15 cellular contexts compared by ENCODE assay signal in the genomic region with DNA sequence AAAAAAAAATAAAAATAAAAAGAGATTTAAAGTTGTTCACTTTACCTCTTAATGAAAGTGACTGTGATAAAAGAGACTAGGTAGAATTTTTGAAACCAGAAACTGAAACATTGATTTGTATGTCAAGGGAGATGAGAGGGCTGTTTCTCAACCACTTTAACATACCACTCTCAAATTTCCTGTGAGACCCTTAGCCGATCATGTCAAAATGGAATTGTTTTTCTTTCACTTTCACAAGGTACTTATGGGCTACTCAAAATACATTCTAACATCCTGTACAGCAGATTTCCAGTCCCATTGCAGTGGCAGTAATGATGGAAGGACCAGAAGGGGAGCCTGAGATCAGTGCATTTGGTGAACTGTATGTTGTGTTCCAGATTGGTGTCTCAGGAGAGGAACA.
DNase-seq lines count a peak whose midpoint lies in the region; ATAC-seq and TF ChIP-seq lines count a peak whose summit lies in the region.
"Had no signal": no experiment of that assay in that cellular context is flagged by ENCODE, and none has a peak within 500 bp of the region (broad histone marks: within the 10 kb centered on the region; RNA-seq: fewer than 3 reads in every experiment).

No MANE protein-coding gene starts in this region.

- CTCF ChIA-PET in Calu3 (lab: Charles Lee) = no interaction called here

- no TSS peak for BruUV-seq in Calu3 (replicated peaks; lab: Mats Ljungman, UMichigan)

- H3K36me3 Mint-ChIP-seq in Calu3 (ENCODE audit: insufficient read depth, unreplicated experiment) = no peaks in the 10 kb centered on the region
- H3K36me3 Mint-ChIP-seq: activated naive CD4-positive, alpha-beta T cell treated with anti-CD3 and anti-CD28 coated beads, Interleukin-2, amount 10 ng/mL, durations not matched to agents 7 days and 5 days had no signal

- H3K4me3 ChIP-seq in HAP-1 = no peak overlapping the region
- H3K4me3 ChIP-seq: SJSA1 had no signal

- no peak for DNase-seq in HAP-1 (ENCODE audit: low spot score in 2 of 2)
- no peak for DNase-seq in NCI-H524 treated with DMSO at 0.1 percent for 48 hours (lab: John Stamatoyannopoulos, UW)
- DNase-seq in Calu3 = no peak
- DNase-seq in stimulated activated naive CD4-positive, alpha-beta T cell treated with Interleukin-2 at 50 U/mL for 16 hours (lab: John Stamatoyannopoulos, UW) = no peak
- DNase-seq: activated naive CD4-positive, alpha-beta T cell treated with anti-CD3 and anti-CD28 coated beads, Interleukin-2, amount 10 ng/mL, durations not matched to agents 7 days and 5 days; DMS153; IMR-90; NCI-H446; stimulated activated CD4-positive, alpha-beta T cell treated with anti-CD3 and anti-CD28 coated beads, Interleukin-15, amount 100 ng/mL, for 24 hours had no signal

- TF ChIP-seq CTCF in Calu3 (IDR thresholded peaks at IDR 0.05; ENCODE audit: unreplicated experiment) = no peak

- no peaks in the 10 kb centered on the region for H3K27me3 ChIP-seq in HAP-1 (ENCODE audit: low read depth)
- H3K27me3 ChIP-seq: neutrophil, SJSA1 had no signal

- H3K27ac ChIP-seq in angular gyrus (ENCODE audit: low read depth, low read length) = peak overlapping the region; percentile 44
- H3K27ac ChIP-seq: neutrophil, SJSA1 had no signal

- H3K4me1 ChIP-seq in HAP-1 = no peaks in the 10 kb centered on the region
- H3K4me1 ChIP-seq: SJSA1 had no signal

- intact Hi-C loops in Calu3 (cut with micrococcal nuclease; ENCODE audit: unreplicated experiment) = no loop called here

- no peaks in the 10 kb centered on the region for H3K27me3 Mint-ChIP-seq in Calu3 (ENCODE audit: unreplicated experiment)
- H3K27me3 Mint-ChIP-seq: activated naive CD4-positive, alpha-beta T cell treated with anti-CD3 and anti-CD28 coated beads, Interleukin-2, amount 10 ng/mL, durations not matched to agents 7 days and 5 days had no signal

- no peaks in the 10 kb centered on the region for H3K36me3 ChIP-seq in HAP-1 (replicated peaks)
- H3K36me3 ChIP-seq: neutrophil, SJSA1 had no signal

- ATAC-seq in GM18909 (IDR thresholded peaks at IDR 0.05; ENCODE audit: poor library complexity, unreplicated experiment) (peak; percentile 95), GM21576 (IDR thresholded peaks at IDR 0.05; ENCODE audit: unreplicated experiment) (peak; percentile 83), HG03139 (IDR thresholded peaks at IDR 0.05; ENCODE audit: unreplicated experiment) (peak; percentile 84)

- no peaks in the 10 kb centered on the region for H3K4me1 Mint-ChIP-seq in Calu3 (ENCODE audit: low read depth, unreplicated experiment)
- H3K4me1 Mint-ChIP-seq: activated naive CD4-positive, alpha-beta T cell treated with anti-CD3 and anti-CD28 coated beads, Interleukin-2, amount 10 ng/mL, durations not matched to agents 7 days and 5 days had no signal

- H3K9me3 ChIP-seq in HAP-1 = no peaks in the 10 kb centered on the region
- H3K9me3 ChIP-seq: neutrophil, SJSA1 had no signal

- peaks cover 11% of the 10 kb centered on the region for H3K9me3 Mint-ChIP-seq in Calu3 (ENCODE audit: low read depth, unreplicated experiment)
- H3K9me3 Mint-ChIP-seq: activated naive CD4-positive, alpha-beta T cell treated with anti-CD3 and anti-CD28 coated beads, Interleukin-2, amount 10 ng/mL, durations not matched to agents 7 days and 5 days had no signal

- in situ Hi-C loops in HAP-1 (cut with MboI; ENCODE audit: low sequenced_read_pairs) = no loop called here

- H3K27ac Mint-ChIP-seq in Calu3 (ENCODE audit: unreplicated experiment) = no peak overlapping the region
- H3K27ac Mint-ChIP-seq: activated naive CD4-positive, alpha-beta T cell treated with anti-CD3 and anti-CD28 coated beads, Interleukin-2, amount 10 ng/mL, durations not matched to agents 7 days and 5 days had no signal

- H3K4me3 Mint-ChIP-seq in Calu3 (ENCODE audit: low read depth, unreplicated experiment) = no peak overlapping the region
- H3K4me3 Mint-ChIP-seq: activated naive CD4-positive, alpha-beta T cell treated with anti-CD3 and anti-CD28 coated beads, Interleukin-2, amount 10 ng/mL, durations not matched to agents 7 days and 5 days had no signal
